Comparison of ENCODE assay signal across 23 cellular contexts in genomic region chr7:70376561-70377031, GRCh38.
DNase-seq lines count a peak whose midpoint lies in the region; FAIRE-seq and TF ChIP-seq lines count a peak whose summit lies in the region.
"Had no signal": no experiment of that assay in that cellular context is flagged by ENCODE, and none has a peak within 500 bp of the region (broad histone marks: within the 10 kb centered on the region; RNA-seq: fewer than 3 reads in every experiment).

No MANE protein-coding gene starts in this region.

- POLR2A ChIA-PET in H1 (lab: Charles Lee; ENCODE audit: partially characterized antibody) = no interaction called here

- no peak overlapping the region for H3K4me2 ChIP-seq in H1 (ENCODE audit: insufficient read depth in 1 of 2, low read depth in 2 of 2, low read length in 2 of 2)

- no peak for TF ChIP-seq RAD21 in H1 (IDR thresholded peaks at IDR 0.05 in 1 of 2, conservative IDR thresholded peaks at IDR 0.05 in 1 of 2; ENCODE audit: low read depth in 2 of 2, low read length in 2 of 2)

- H3K23me2 ChIP-seq in H1 (ENCODE audit: low read depth, low read length) = no peaks in the 10 kb centered on the region

- H2AK5ac ChIP-seq in H1 (ENCODE audit: low read depth, low read length) = no peak overlapping the region

- no peak overlapping the region for H3K18ac ChIP-seq in H1 (ENCODE audit: extremely low read depth, low read length)

- no peaks in the 10 kb centered on the region for H3K79me1 ChIP-seq in H1 (ENCODE audit: low read depth, low read length)

- no peak overlapping the region for H4K5ac ChIP-seq in H1 (ENCODE audit: insufficient read length, low read depth, low read length)

- 81% methylated on average over 4 of the region's 4 CpGs; no CpG with 5 or more reads in 1 of the 2 experiments for WGBS in H1 (ENCODE audit: extremely low coverage in 1 of 2, insufficient coverage in 1 of 2, insufficient read length in 1 of 2, insufficient replicate concordance in 2 of 2, low coverage in 1 of 2, low lambda C conversion rate in 2 of 2, missing lambda C conversion rate in 1 of 2), 2 experiments

- TF ChIP-seq EP300 in H1 (IDR thresholded peaks at IDR 0.05; ENCODE audit: borderline replicate concordance in 1 of 2, low read depth in 2 of 2, low read length in 2 of 2) = no peak

- no peak overlapping the region for H2BK12ac ChIP-seq in H1 (ENCODE audit: low read depth, low read length)

- DNase-seq in ELF-1 (ENCODE audit: low read depth, low spot score) (peak; percentile 43), NCI-H146 (lab: John Stamatoyannopoulos, UW) (peak; percentile 96), NCI-H774 (lab: John Stamatoyannopoulos, UW) (peak; percentile 53), H1 (ENCODE audit: low read depth in 1 of 2, low spot score in 2 of 2) (no peak), T-helper 2 cell (no peak), NCI-H446 (lab: John Stamatoyannopoulos, UW) (no peak), kidney tubule cell (ENCODE audit: low spot score) (no peak), SHP77 (lab: John Stamatoyannopoulos, UW) (no peak)
- DNase-seq: ACHN; activated CD4-positive, alpha-beta T cell treated with anti-CD3 and anti-CD28 coated beads for 36 hours; activated CD8-positive, alpha-beta memory T cell treated with anti-CD3 and anti-CD28 coated beads for 24 hours; activated naive CD4-positive, alpha-beta T cell treated with Interleukin-2 at 50 U/mL for 16 hours; activated T-cell treated with anti-CD3 and anti-CD28 coated beads, Interleukin-2, amount 50 U/mL, for 24 hours; NCI-H510A treated with DMSO at 0.1 percent for 48 hours; small intestine; stimulated activated CD4-positive, alpha-beta T cell treated with anti-CD3 and anti-CD28 coated beads, Interleukin-2, amount 100 ng/mL, for 48 hours; stimulated activated naive CD4-positive, alpha-beta T cell; testis had no signal

- H2BK5ac ChIP-seq in H1 (ENCODE audit: low read depth, low read length) = no peak overlapping the region

- no peak overlapping the region for H4K91ac ChIP-seq in H1 (replicated peaks; ENCODE audit: insufficient read length, low read length)

- no peak overlapping the region for H2BK120ac ChIP-seq in H1 (replicated peaks; ENCODE audit: low read depth, low read length)

- no peak overlapping the region for H3K9ac ChIP-seq in H1 (replicated peaks in 1 of 4; ENCODE audit: extremely low read depth in 1 of 4, low read depth in 3 of 4, low read length in 3 of 4)
- H3K9ac ChIP-seq: BLaER1 treated with 17β-estradiol and CSF1 and Interleukin-3, amounts not matched to agents 10 nM and 100 nM had no signal

- no peak overlapping the region for H3K14ac ChIP-seq in H1 (ENCODE audit: insufficient read length)

- 0 out of 7 replicates have a peak, but pooled peaks cover 0 to 3% (median 0%) of the 10 kb centered on the region in 4 experiments for H3K4me1 ChIP-seq in H1 (replicated peaks in 1 of 4; ENCODE audit: control insufficient read depth in 3 of 4, insufficient read depth in 4 of 4, low read length in 3 of 4)
- H3K4me1 ChIP-seq: testis had no signal

- TF ChIP-seq POLR2A in H1 (IDR thresholded peaks at IDR 0.05; ENCODE audit: control extremely low read depth in 1 of 2, low read depth in 2 of 2, low read length in 2 of 2) = no peak

- no peaks in the 10 kb centered on the region for H3K36me3 ChIP-seq in H1 (ENCODE audit: control insufficient read depth in 2 of 4, insufficient read depth in 4 of 4, low read length in 3 of 4)
- H3K36me3 ChIP-seq: BLaER1 treated with 17β-estradiol and CSF1 and Interleukin-3, amounts not matched to agents 10 nM and 100 nM had no signal

- no peaks in the 10 kb centered on the region for H3K79me2 ChIP-seq in H1 (ENCODE audit: control insufficient read depth in 1 of 2, insufficient read depth in 2 of 2, low read length in 2 of 2)

- H3K27ac ChIP-seq in H1 (ENCODE audit: low read depth, low read length) = no peak overlapping the region
- H3K27ac ChIP-seq: BLaER1 treated with 17β-estradiol and CSF1 and Interleukin-3, amounts not matched to agents 10 nM and 100 nM; coronary artery; testis had no signal

- H3K23ac ChIP-seq in H1 (ENCODE audit: insufficient read length) = no peak overlapping the region

- no peak overlapping the region for H2BK20ac ChIP-seq in H1 (ENCODE audit: low read length)

- no peak overlapping the region for H3K4me3 ChIP-seq in H1 (ENCODE audit: extremely low read depth in 1 of 4, insufficient read depth in 2 of 4, low read depth in 3 of 4, low read length in 4 of 4)
- H3K4me3 ChIP-seq: BLaER1 treated with 17β-estradiol and CSF1 and Interleukin-3, amounts not matched to agents 10 nM and 100 nM; coronary artery; testis had no signal

- no peak for TF ChIP-seq CTCF in H1 (IDR thresholded peaks at IDR 0.05; ENCODE audit: control extremely low read depth in 1 of 3, insufficient read depth in 1 of 3, low read depth in 1 of 3, low read length in 3 of 3)

- no peaks in the 10 kb centered on the region for H4K20me1 ChIP-seq in H1 (replicated peaks in 1 of 2; ENCODE audit: control insufficient read depth in 1 of 2, insufficient read depth in 2 of 2, low read length in 2 of 2)
- H4K20me1 ChIP-seq: BLaER1 treated with 17β-estradiol and CSF1 and Interleukin-3, amounts not matched to agents 10 nM and 100 nM had no signal

- no peaks in the 10 kb centered on the region for H3K27me3 ChIP-seq in H1 (replicated peaks in 1 of 4; ENCODE audit: control insufficient read depth in 3 of 4, extremely low read depth in 1 of 4, insufficient read depth in 3 of 4, low read length in 3 of 4)
- H3K27me3 ChIP-seq: BLaER1 treated with 17β-estradiol and CSF1 and Interleukin-3, amounts not matched to agents 10 nM and 100 nM; testis had no signal

- FAIRE-seq in H1 (lab: Jason Lieb, UNC) = peak; percentile 13
- FAIRE-seq: bronchial epithelial cell, G401.6, TTC549 had no signal

- H2AFZ ChIP-seq in H1 (ENCODE audit: low read length) = no peak overlapping the region

- H2BK15ac ChIP-seq in H1 (ENCODE audit: low read length) = no peak overlapping the region

- no peak overlapping the region for H3K4ac ChIP-seq in H1 (replicated peaks; ENCODE audit: insufficient read length, low read depth, low read length)

- H4K8ac ChIP-seq in H1 (ENCODE audit: extremely low read depth, insufficient read depth, low read length) = no peak overlapping the region

- H3K9me3 ChIP-seq in H1 (ENCODE audit: insufficient read depth in 2 of 2, low read depth in 1 of 2, low read length in 1 of 2) = 0 out of 4 replicates have a peak, but pooled peaks cover 0 to 2% of the 10 kb centered on the region in 2 experiments
- H3K9me3 ChIP-seq: testis had no signal

- no peak overlapping the region for H3K56ac ChIP-seq in H1 (replicated peaks; ENCODE audit: insufficient read length, low read depth, low read length)

- CTCF ChIA-PET in H1 (lab: Charles Lee; ENCODE audit: partially characterized antibody) = no interaction called here

TF ChIP-seq in H1, 55 proteins besides CTCF, POLR2A, EP300 and RAD21:
- TF ChIP-seq CREB1 (IDR thresholded peaks at IDR 0.05) (no peak), KDM4A (IDR thresholded peaks at IDR 0.05; ENCODE audit: low read depth, low read length, severe bottlenecking) (no peak), YY1 (IDR thresholded peaks at IDR 0.05; ENCODE audit: low read depth, low read length) (no peak), POLR2AphosphoS5 (IDR thresholded peaks at IDR 0.05; ENCODE audit: low read depth, low read length) (no peak), TAF1 (IDR thresholded peaks at IDR 0.05; ENCODE audit: low read depth, low read length) (no peak), EGR1 (IDR thresholded peaks at IDR 0.05; ENCODE audit: borderline replicate concordance, low read depth, low read length) (no peak), FOSL1 (IDR thresholded peaks at IDR 0.05; ENCODE audit: insufficient read depth, low read depth, low read length) (no peak), CBX8 (IDR thresholded peaks at IDR 0.05; ENCODE audit: borderline replicate concordance, low read depth, low read length) (no peak), BCL11A (IDR thresholded peaks at IDR 0.05; ENCODE audit: low read depth in 2 of 2, low read length in 2 of 2) (no peak), NANOG (IDR thresholded peaks at IDR 0.05; ENCODE audit: insufficient read depth, low read depth, low read length, poor library complexity, severe bottlenecking) (no peak), RFX5 (IDR thresholded peaks at IDR 0.05; ENCODE audit: borderline replicate concordance, low read depth, low read length) (no peak), KDM1A (IDR thresholded peaks at IDR 0.05; ENCODE audit: borderline replicate concordance, low read length) (no peak), SIX5 (IDR thresholded peaks at IDR 0.05; ENCODE audit: low read depth, low read length) (no peak), KDM5A (IDR thresholded peaks at IDR 0.05; ENCODE audit: low read length) (no peak)

Comparison
In these comparisons a context has a peak if more than half of its experiments do, and no peak if none do; other contexts are left out.
1. DNase-seq: peak in ELF-1 (single experiment), NCI-H146 (single experiment) and NCI-H774 (single experiment); none in H1 (0 of 2), T-helper 2 cell (0 of 5), NCI-H446 (0 of 2), kidney tubule cell (single experiment) and SHP77 (0 of 2).